Comparison of ENCODE assay signal across 10 cellular contexts in genomic region chr19:17686592-17687042, GRCh38. TPM values are rescaled to one million over a fixed set of nuclear protein-coding genes. Genes with fewer than 3 reads are reported as not detected.
DNase-seq lines count a peak whose midpoint lies in the region; ATAC-seq and TF ChIP-seq lines count a peak whose summit lies in the region.
"Had no signal": no experiment of that assay in that cellular context is flagged by ENCODE, and none has a peak within 500 bp of the region (broad histone marks: within the 10 kb centered on the region; RNA-seq: fewer than 3 reads in every experiment).

No MANE protein-coding gene starts in this region.

- H3K9me3 Mint-ChIP-seq in activated CD4-positive, alpha-beta memory T cell treated with anti-CD3 and anti-CD28 coated beads for 36 hours = no peaks in the 10 kb centered on the region
- H3K9me3 Mint-ChIP-seq in activated CD4-positive, alpha-beta memory T cell treated with anti-CD3 and anti-CD28 coated beads, Interleukin-2, amount 10 ng/mL, durations not matched to agents 7 days and 5 days = no peaks in the 10 kb centered on the region
- H3K9me3 Mint-ChIP-seq in activated naive CD8-positive, alpha-beta T cell treated with anti-CD3 and anti-CD28 coated beads for 36 hours = no peaks in the 10 kb centered on the region
- H3K9me3 Mint-ChIP-seq: stimulated activated memory B cell treated with anti-CD40 and anti-IgM and Interleukin-4, amounts not matched to agents 10 μg/mL and 1 μg/mL and 100 μg/mL, for 72 hours had no signal

- H3K9ac ChIP-seq in Karpas-422 (ENCODE audit: low read length) = no peak overlapping the region

- H2AFZ ChIP-seq in Karpas-422 (ENCODE audit: low read length) = no peak overlapping the region

- H3K27ac Mint-ChIP-seq in activated CD4-positive, alpha-beta memory T cell treated with anti-CD3 and anti-CD28 coated beads for 36 hours = no peak overlapping the region
- no peak overlapping the region for H3K27ac Mint-ChIP-seq in activated CD4-positive, alpha-beta memory T cell treated with anti-CD3 and anti-CD28 coated beads, Interleukin-2, amount 10 ng/mL, durations not matched to agents 7 days and 5 days
- H3K27ac Mint-ChIP-seq in activated naive CD8-positive, alpha-beta T cell treated with anti-CD3 and anti-CD28 coated beads for 36 hours = no peak overlapping the region
- H3K27ac Mint-ChIP-seq: memory B cell; stimulated activated memory B cell treated with anti-CD40 and anti-IgM and Interleukin-4, amounts not matched to agents 10 μg/mL and 1 μg/mL and 100 μg/mL, for 72 hours had no signal

- H3K27me3 ChIP-seq in SJSA1 (replicated peaks) (peaks cover 26% of the 10 kb centered on the region), thoracic aorta (replicated peaks; ENCODE audit: insufficient read depth) (peaks cover 7% of the 10 kb centered on the region), Karpas-422 (ENCODE audit: low read length) (no peaks in the 10 kb centered on the region)

- no peak overlapping the region for H3K27ac ChIP-seq in SJSA1
- peak overlapping the region in 1 of 2 donors; percentile 47 for H3K27ac ChIP-seq in thoracic aorta
- H3K27ac ChIP-seq in Karpas-422 (ENCODE audit: low read length) = no peak overlapping the region

- CTCF ChIA-PET in activated CD4-positive, alpha-beta memory T cell treated with anti-CD3 and anti-CD28 coated beads for 36 hours (lab: Charles Lee) = no interaction called here
- CTCF ChIA-PET in activated CD4-positive, alpha-beta memory T cell treated with anti-CD3 and anti-CD28 coated beads, Interleukin-2, amount 10 ng/mL, durations not matched to agents 7 days and 5 days (lab: Charles Lee) = no interaction called here

- H3K27me3 Mint-ChIP-seq in activated CD4-positive, alpha-beta memory T cell treated with anti-CD3 and anti-CD28 coated beads for 36 hours = peaks cover 52% of the 10 kb centered on the region
- peaks cover 64% of the 10 kb centered on the region for H3K27me3 Mint-ChIP-seq in activated CD4-positive, alpha-beta memory T cell treated with anti-CD3 and anti-CD28 coated beads, Interleukin-2, amount 10 ng/mL, durations not matched to agents 7 days and 5 days
- H3K27me3 Mint-ChIP-seq in activated naive CD8-positive, alpha-beta T cell treated with anti-CD3 and anti-CD28 coated beads for 36 hours = peaks cover 84% of the 10 kb centered on the region

- no peaks in the 10 kb centered on the region for H3K36me3 Mint-ChIP-seq in activated CD4-positive, alpha-beta memory T cell treated with anti-CD3 and anti-CD28 coated beads for 36 hours
- H3K36me3 Mint-ChIP-seq in activated CD4-positive, alpha-beta memory T cell treated with anti-CD3 and anti-CD28 coated beads, Interleukin-2, amount 10 ng/mL, durations not matched to agents 7 days and 5 days (ENCODE audit: low read depth) = no peaks in the 10 kb centered on the region
- H3K36me3 Mint-ChIP-seq in activated naive CD8-positive, alpha-beta T cell treated with anti-CD3 and anti-CD28 coated beads for 36 hours = no peaks in the 10 kb centered on the region
- H3K36me3 Mint-ChIP-seq: stimulated activated memory B cell treated with anti-CD40 and anti-IgM and Interleukin-4, amounts not matched to agents 10 μg/mL and 1 μg/mL and 100 μg/mL, for 72 hours had no signal

- no peaks in the 10 kb centered on the region for H4K20me1 ChIP-seq in Karpas-422 (ENCODE audit: insufficient read depth, low read depth, low read length)

- no peak overlapping the region for H3K4me2 ChIP-seq in Karpas-422 (ENCODE audit: low read depth, low read length, poor library complexity, severe bottlenecking)

- no peaks in the 10 kb centered on the region for H3K79me2 ChIP-seq in Karpas-422 (ENCODE audit: low read length)

- no peak for TF ChIP-seq CTCF in thoracic aorta (IDR thresholded peaks at IDR 0.05)

- H3K9me3 ChIP-seq in SJSA1 (replicated peaks) (no peaks in the 10 kb centered on the region), thoracic aorta (no peaks in the 10 kb centered on the region), Karpas-422 (ENCODE audit: low read length) (no peaks in the 10 kb centered on the region)

- no peak overlapping the region for H3K4me3 ChIP-seq in SJSA1
- H3K4me3 ChIP-seq in thoracic aorta = peak overlapping the region; percentile 63
- no peak overlapping the region for H3K4me3 ChIP-seq in Karpas-422 (ENCODE audit: low read length)

- peaks cover 9% of the 10 kb centered on the region for H3K4me1 Mint-ChIP-seq in activated CD4-positive, alpha-beta memory T cell treated with anti-CD3 and anti-CD28 coated beads for 36 hours (ENCODE audit: low read depth)
- H3K4me1 Mint-ChIP-seq in activated CD4-positive, alpha-beta memory T cell treated with anti-CD3 and anti-CD28 coated beads, Interleukin-2, amount 10 ng/mL, durations not matched to agents 7 days and 5 days = peaks cover 7% of the 10 kb centered on the region
- H3K4me1 Mint-ChIP-seq in activated naive CD8-positive, alpha-beta T cell treated with anti-CD3 and anti-CD28 coated beads for 36 hours = peaks cover 7% of the 10 kb centered on the region

- intact Hi-C loops in activated CD4-positive, alpha-beta memory T cell treated with anti-CD3 and anti-CD28 coated beads for 36 hours (cut with micrococcal nuclease) = no loop called here
- intact Hi-C loops in left cardiac atrium (cut with DNase I) = no loop called here

- H3K4me3 Mint-ChIP-seq in activated CD4-positive, alpha-beta memory T cell treated with anti-CD3 and anti-CD28 coated beads for 36 hours = no peak overlapping the region
- no peak overlapping the region for H3K4me3 Mint-ChIP-seq in activated CD4-positive, alpha-beta memory T cell treated with anti-CD3 and anti-CD28 coated beads, Interleukin-2, amount 10 ng/mL, durations not matched to agents 7 days and 5 days
- H3K4me3 Mint-ChIP-seq in activated naive CD8-positive, alpha-beta T cell treated with anti-CD3 and anti-CD28 coated beads for 36 hours = no peak overlapping the region
- H3K4me3 Mint-ChIP-seq: stimulated activated memory B cell treated with anti-CD40 and anti-IgM and Interleukin-4, amounts not matched to agents 10 μg/mL and 1 μg/mL and 100 μg/mL, for 72 hours had no signal

- peak; percentile 20 for DNase-seq in activated CD4-positive, alpha-beta memory T cell treated with anti-CD3 and anti-CD28 coated beads for 36 hours
- no peak for DNase-seq in activated CD4-positive, alpha-beta memory T cell treated with anti-CD3 and anti-CD28 coated beads, Interleukin-2, amount 10 ng/mL, durations not matched to agents 7 days and 5 days
- DNase-seq in SJSA1 (ENCODE audit: low read depth in 1 of 2, low spot score in 2 of 2) (peak; percentile 50 to 66), left cardiac atrium (peak; percentile 69), thoracic aorta (ENCODE audit: low spot score) (no peak), Karpas-422 (no peak), SW480 (ENCODE audit: low spot score) (no peak)
- DNase-seq in activated naive CD8-positive, alpha-beta T cell treated with anti-CD3 and anti-CD28 coated beads for 36 hours = no peak

- peaks cover 7% of the 10 kb centered on the region for H3K4me1 ChIP-seq in SJSA1 (replicated peaks)
- H3K4me1 ChIP-seq in thoracic aorta (ENCODE audit: control insufficient read depth in 1 of 2, low read depth in 2 of 2) = peaks cover 11 to 16% of the 10 kb centered on the region in 2 donors
- no peaks in the 10 kb centered on the region for H3K4me1 ChIP-seq in Karpas-422 (ENCODE audit: low read length)

- H3K9me2 ChIP-seq in Karpas-422 (replicated peaks; ENCODE audit: insufficient read depth, low read length) = no peaks in the 10 kb centered on the region

- H3K36me3 ChIP-seq in SJSA1 (no peaks in the 10 kb centered on the region), thoracic aorta (no peaks in the 10 kb centered on the region), Karpas-422 (ENCODE audit: insufficient read depth, low read length) (no peaks in the 10 kb centered on the region)

- peak in 1 of 2 donors; percentile 53 for ATAC-seq in left cardiac atrium
- ATAC-seq in thoracic aorta (ENCODE audit: insufficient number of reproducible peaks, low FRiP score, low read depth) = no peak
- ATAC-seq: stimulated activated memory B cell treated with anti-CD40 and anti-IgM and Interleukin-4, amounts not matched to agents 10 μg/mL and 1 μg/mL and 100 μg/mL, for 72 hours had no signal

- POLR2A ChIA-PET in activated CD4-positive, alpha-beta memory T cell treated with anti-CD3 and anti-CD28 coated beads for 36 hours (lab: Charles Lee) = no interaction called here
- POLR2A ChIA-PET in activated CD4-positive, alpha-beta memory T cell treated with anti-CD3 and anti-CD28 coated beads, Interleukin-2, amount 10 ng/mL, durations not matched to agents 7 days and 5 days (lab: Charles Lee) = no interaction called here

RNA-seq across cellular contexts. Expression of gene UNC13A, which starts 1.5 kb away (rescaled TPM):
- total RNA-seq in activated CD4-positive, alpha-beta memory T cell treated with anti-CD3 and anti-CD28 coated beads for 36 hours = under 1 TPM; 0.02 TPM
- under 1 TPM in 1 of 2 experiments, not detected in 1; 0.03 TPM for total RNA-seq in activated CD4-positive, alpha-beta memory T cell treated with anti-CD3 and anti-CD28 coated beads, Interleukin-2, amount 10 ng/mL, durations not matched to agents 7 days and 5 days
- not detected in 2 replicates for total RNA-seq in SJSA1 (2014; rRNA removed; shearing (Covaris generic))
- total RNA-seq in left cardiac atrium = under 1 TPM; 0.03 to 0.16 TPM
- total RNA-seq in thoracic aorta = 1 to 10 TPM; 2.1 to 7.7 TPM
- total RNA-seq in Karpas-422 (2014; rRNA removed; shearing (Covaris generic); ENCODE audit: low replicate concordance) = under 0.01 TPM in 1 of 2 replicates, not detected in the other
- total RNA-seq in activated naive CD8-positive, alpha-beta T cell treated with anti-CD3 and anti-CD28 coated beads for 36 hours = under 1 TPM in 1 of 2 experiments, not detected in 1; 0.08 TPM

RNA-seq across cellular contexts. Expression of gene MAP1S, which starts 32.7 kb away (rescaled TPM):
- total RNA-seq in activated CD4-positive, alpha-beta memory T cell treated with anti-CD3 and anti-CD28 coated beads for 36 hours = 10 to 100 TPM; 63.0 to 71.2 TPM
- total RNA-seq in activated CD4-positive, alpha-beta memory T cell treated with anti-CD3 and anti-CD28 coated beads, Interleukin-2, amount 10 ng/mL, durations not matched to agents 7 days and 5 days = 10 to 100 TPM; 66.2 to 76.2 TPM
- total RNA-seq in SJSA1 (2014; rRNA removed; shearing (Covaris generic)) = 8.1 and 9.0 TPM in 2 replicates
- total RNA-seq in left cardiac atrium (10 to 100 TPM; 33.6 to 40.8 TPM), thoracic aorta (10 to 100 TPM; 31.7 to 42.9 TPM)
- total RNA-seq in Karpas-422 (2014; rRNA removed; shearing (Covaris generic); ENCODE audit: low replicate concordance) = 22.9 and 34.6 TPM in 2 replicates
- total RNA-seq in activated naive CD8-positive, alpha-beta T cell treated with anti-CD3 and anti-CD28 coated beads for 36 hours = 10 to 100 TPM; 61.0 to 62.2 TPM

Comparison
In these comparisons a context has a peak if more than half of its experiments do, and no peak if none do; other contexts are left out.
1. DNase-seq: peak in activated CD4-positive, alpha-beta memory T cell treated with anti-CD3 and anti-CD28 coated beads for 36 hours (single experiment), SJSA1 (2 of 2) and left cardiac atrium (single experiment); none in activated CD4-positive, alpha-beta memory T cell treated with anti-CD3 and anti-CD28 coated beads, Interleukin-2, amount 10 ng/mL, durations not matched to agents 7 days and 5 days (single experiment), thoracic aorta (single experiment), Karpas-422 (single experiment), SW480 (single experiment) and activated naive CD8-positive, alpha-beta T cell treated with anti-CD3 and anti-CD28 coated beads for 36 hours (single experiment).